17 cellular contexts compared by ENCODE assay signal in genomic region chr10:79026806-79027146, GRCh38.
"Had no signal": no experiment of that assay in that cellular context is flagged by ENCODE, and none has a peak within 500 bp of the region (broad histone marks: within the 10 kb centered on the region; RNA-seq: fewer than 3 reads in every experiment).

No MANE protein-coding gene starts in this region.

- H3K4me3 ChIP-seq: heart right ventricle, mucosa of descending colon, right atrium auricular region, SJSA1, skin epidermis had no signal

- DNase-seq: activated CD4-positive, alpha-beta T cell treated with anti-CD3 and anti-CD28 coated beads, Interleukin-2, amount 10 ng/mL, durations not matched to agents 7 days and 5 days; heart right ventricle; naive thymus-derived CD4-positive, alpha-beta T cell; nucleus accumbens; stimulated activated CD4-positive, alpha-beta T cell treated with anti-CD3 and anti-CD28 coated beads, Interleukin-15, amount 100 ng/mL, for 24 hours; stimulated activated CD4-positive, alpha-beta T cell treated with anti-CD3 and anti-CD28 coated beads, Interleukin-4, amount 100 ng/mL, for 1 hour; stimulated activated naive CD4-positive, alpha-beta T cell treated with Interleukin-2 at 50 U/mL for 16 hours; substantia nigra; trophoblast cell had no signal

- H3K9me3 ChIP-seq: heart right ventricle, mucosa of descending colon, right atrium auricular region had no signal

- H3K36me3 Mint-ChIP-seq: naive thymus-derived CD4-positive, alpha-beta T cell; WTC11 had no signal

- H3K9me3 Mint-ChIP-seq: activated CD4-positive, alpha-beta T cell treated with anti-CD3 and anti-CD28 coated beads, Interleukin-2, amount 10 ng/mL, durations not matched to agents 7 days and 5 days; activated T-helper 17 cell treated with anti-CD3 and anti-CD28 coated beads, Interleukin-2, amount 50 U/mL, for 72 hours; dendritic cell treated with granulocyte-macrophage colony-stimulating factor and Interleukin-4, amounts not matched to agents 40 ng/mL and 50 ng/mL, for 4 days; naive thymus-derived CD4-positive, alpha-beta T cell; WTC11 had no signal

- H3K4me1 ChIP-seq: SJSA1 had no signal

- ATAC-seq: heart right ventricle, left colon, mucosa of descending colon, WTC11 had no signal

- H3K27me3 ChIP-seq: heart right ventricle, right atrium auricular region, SJSA1 had no signal

- H3K4me3 Mint-ChIP-seq: activated CD4-positive, alpha-beta T cell treated with anti-CD3 and anti-CD28 coated beads, Interleukin-2, amount 10 ng/mL, durations not matched to agents 7 days and 5 days; activated T-helper 17 cell treated with anti-CD3 and anti-CD28 coated beads, Interleukin-2, amount 50 U/mL, for 72 hours; dendritic cell treated with granulocyte-macrophage colony-stimulating factor and Interleukin-4, amounts not matched to agents 40 ng/mL and 50 ng/mL, for 4 days; WTC11 had no signal

- H3K36me3 ChIP-seq: heart right ventricle, right atrium auricular region, SJSA1 had no signal

- H3K27me3 Mint-ChIP-seq: activated T-helper 17 cell treated with anti-CD3 and anti-CD28 coated beads, Interleukin-2, amount 50 U/mL, for 72 hours had no signal

- H3K27ac Mint-ChIP-seq: dendritic cell treated with granulocyte-macrophage colony-stimulating factor and Interleukin-4, amounts not matched to agents 40 ng/mL and 50 ng/mL, for 4 days; WTC11 had no signal

- H3K27ac ChIP-seq: heart right ventricle, right atrium auricular region, SJSA1, skin epidermis had no signal
